Comparison of ENCODE assay signal across 26 cellular contexts in the genomic region with DNA sequence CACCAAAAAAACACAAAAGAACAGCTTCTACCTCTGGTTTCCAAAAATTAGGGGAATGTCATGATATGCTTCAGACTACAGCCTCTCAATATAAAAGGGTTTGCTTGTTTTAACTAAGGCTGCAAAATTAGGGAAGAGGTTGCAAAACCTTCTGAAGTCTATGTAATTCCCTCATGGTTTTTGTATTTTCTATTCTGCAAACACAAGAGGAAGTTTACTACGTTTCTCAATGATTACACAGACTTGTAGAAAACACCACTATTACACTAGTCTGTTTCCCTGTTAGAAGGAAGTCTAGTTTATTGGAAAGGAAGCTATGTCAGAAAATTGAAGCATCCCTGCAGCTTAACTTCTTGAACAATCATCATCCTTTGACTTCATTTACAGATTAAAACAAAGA.
"Had no signal": no experiment of that assay in that cellular context is flagged by ENCODE, and none has a peak within 500 bp of the region (broad histone marks: within the 10 kb centered on the region; RNA-seq: fewer than 3 reads in every experiment).

No MANE protein-coding gene starts in this region.

- H3K27me3 Mint-ChIP-seq: stimulated activated naive CD8-positive, alpha-beta T cell treated with anti-CD3 and anti-CD28 coated beads, Interleukin-15, Interleukin-2, amounts not matched to agents 100 ng/mL and 50 ng/mL, for 24 hours had no signal

- H3K9me3 ChIP-seq: breast epithelium, gastroesophageal sphincter, psoas muscle, sigmoid colon, thoracic aorta had no signal

- H3K9me3 Mint-ChIP-seq: activated naive CD4-positive, alpha-beta T cell treated with anti-CD3 and anti-CD28 coated beads, Interleukin-2, amount 50 U/mL, for 72 hours; activated T-cell treated with anti-CD3 and anti-CD28 coated beads, Interleukin-2, amount 50 U/mL, for 72 hours; stimulated activated effector memory CD8-positive, alpha-beta T cell treated with anti-CD3 and anti-CD28 coated beads, Interleukin-12 subunit alpha, Interleukin-12 subunit beta, amount 100 ng/mL, for 72 hours had no signal

- H3K4me2 ChIP-seq: hepatocyte had no signal

- H3K36me3 Mint-ChIP-seq: mesothelial cell of epicardium; naive B cell; stimulated activated effector memory CD8-positive, alpha-beta T cell treated with anti-CD3 and anti-CD28 coated beads, Interleukin-12 subunit alpha, Interleukin-12 subunit beta, amount 100 ng/mL, for 72 hours had no signal

- H3K36me3 ChIP-seq: breast epithelium, gastroesophageal sphincter, sigmoid colon, thoracic aorta had no signal

- DNase-seq: activated CD4-positive, alpha-beta T cell treated with anti-CD3 and anti-CD28 coated beads for 4 hours; activated CD4-positive, alpha-beta T cell treated with anti-CD3 and anti-CD28 coated beads, Interleukin-2, amount 50 U/mL, for 4 hours; activated naive CD4-positive, alpha-beta T cell; activated T-cell treated with anti-CD3 and anti-CD28 coated beads for 4 hours; activated T-cell treated with anti-CD3 and anti-CD28 coated beads, Interleukin-2, amount 50 U/mL, for 72 hours; central memory CD4-positive, alpha-beta T cell; left colon; naive B cell; nucleus accumbens; psoas muscle; sigmoid colon; small intestine; stimulated activated CD4-positive, alpha-beta T cell treated with anti-CD3 and anti-CD28 coated beads, Interleukin-4, amount 100 ng/mL, for 24 hours had no signal

- ATAC-seq: activated naive CD4-positive, alpha-beta T cell treated with anti-CD3 and anti-CD28 coated beads, Interleukin-2, amount 50 U/mL, for 72 hours; activated T-cell treated with anti-CD3 and anti-CD28 coated beads, Interleukin-2, amount 50 U/mL, for 72 hours; gastroesophageal sphincter; left colon; psoas muscle; stimulated activated effector memory CD8-positive, alpha-beta T cell treated with anti-CD3 and anti-CD28 coated beads, Interleukin-12 subunit alpha, Interleukin-12 subunit beta, amount 100 ng/mL, for 72 hours had no signal

- FAIRE-seq: endothelial cell of umbilical vein, keratinocyte, small intestine had no signal

- H3K4me3 ChIP-seq: breast epithelium, gastroesophageal sphincter, hepatocyte, psoas muscle, sigmoid colon, thoracic aorta had no signal

- H3K4me1 Mint-ChIP-seq: naive B cell; stimulated activated effector memory CD8-positive, alpha-beta T cell treated with anti-CD3 and anti-CD28 coated beads, Interleukin-12 subunit alpha, Interleukin-12 subunit beta, amount 100 ng/mL, for 72 hours had no signal

- H3K9ac ChIP-seq: parathyroid adenoma had no signal

- H3K4me3 Mint-ChIP-seq: activated T-cell treated with anti-CD3 and anti-CD28 coated beads, Interleukin-2, amount 50 U/mL, for 72 hours; mesothelial cell of epicardium; naive B cell; stimulated activated effector memory CD8-positive, alpha-beta T cell treated with anti-CD3 and anti-CD28 coated beads, Interleukin-12 subunit alpha, Interleukin-12 subunit beta, amount 100 ng/mL, for 72 hours; stimulated activated naive CD8-positive, alpha-beta T cell treated with anti-CD3 and anti-CD28 coated beads, Interleukin-15, Interleukin-2, amounts not matched to agents 100 ng/mL and 50 ng/mL, for 24 hours; type B pancreatic cell had no signal

- H3K27ac ChIP-seq: breast epithelium, gastroesophageal sphincter, hepatocyte, parathyroid adenoma, psoas muscle, sigmoid colon, thoracic aorta, VCaP had no signal

- H3K27ac Mint-ChIP-seq: activated naive CD4-positive, alpha-beta T cell treated with anti-CD3 and anti-CD28 coated beads, Interleukin-2, amount 50 U/mL, for 72 hours; activated T-cell treated with anti-CD3 and anti-CD28 coated beads, Interleukin-2, amount 50 U/mL, for 72 hours; mesothelial cell of epicardium; naive B cell; stimulated activated effector memory CD8-positive, alpha-beta T cell treated with anti-CD3 and anti-CD28 coated beads, Interleukin-12 subunit alpha, Interleukin-12 subunit beta, amount 100 ng/mL, for 72 hours; stimulated activated naive CD8-positive, alpha-beta T cell treated with anti-CD3 and anti-CD28 coated beads, Interleukin-15, Interleukin-2, amounts not matched to agents 100 ng/mL and 50 ng/mL, for 24 hours; type B pancreatic cell had no signal

- H3K27me3 ChIP-seq: breast epithelium, gastroesophageal sphincter, hepatocyte, sigmoid colon had no signal

- H3K4me1 ChIP-seq: breast epithelium, gastroesophageal sphincter, parathyroid adenoma, psoas muscle, sigmoid colon had no signal
